Comparison of ENCODE assay signal across 18 cellular contexts in the genomic region with DNA sequence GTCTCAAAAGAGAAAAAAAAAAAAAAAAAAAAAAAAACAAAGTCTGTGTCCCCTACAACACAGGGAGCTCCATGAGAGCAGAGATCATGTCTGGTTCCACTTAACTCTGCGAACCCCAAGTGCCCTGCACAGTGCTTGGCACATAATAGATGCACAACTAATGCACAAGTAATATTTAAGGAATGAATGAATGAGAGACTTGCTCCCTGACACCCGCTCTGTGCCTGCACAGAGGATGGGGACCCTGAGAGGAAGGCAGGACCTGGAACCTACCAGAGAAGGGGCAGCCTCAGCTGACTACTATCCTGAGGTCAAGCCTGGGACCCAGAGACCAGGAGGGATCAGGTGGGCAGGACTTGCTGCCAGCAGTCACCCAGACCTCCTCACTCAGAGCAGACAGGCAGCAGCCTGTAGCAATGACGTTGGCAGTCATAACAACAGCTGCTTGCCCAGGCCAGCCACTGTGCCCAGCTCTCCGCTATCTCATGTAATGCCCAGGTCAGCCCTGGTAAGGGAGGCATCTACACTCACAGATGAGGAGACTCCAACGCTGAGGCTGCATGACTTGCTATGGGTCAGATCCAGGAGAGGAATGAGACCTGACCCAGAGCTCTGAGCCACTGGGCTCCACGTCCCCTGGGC. TPM values are rescaled to one million over a fixed set of nuclear protein-coding genes. Genes with fewer than 3 reads are reported as not detected.
DNase-seq lines count a peak whose midpoint lies in the region; ATAC-seq and TF ChIP-seq lines count a peak whose summit lies in the region.
"Had no signal": no experiment of that assay in that cellular context is flagged by ENCODE, and none has a peak within 500 bp of the region (broad histone marks: within the 10 kb centered on the region; RNA-seq: fewer than 3 reads in every experiment).

No MANE protein-coding gene starts in this region.

- POLR2A ChIA-PET in SK-N-SH (lab: Yijun Ruan, JAX) (no interaction called here), WTC11 (lab: Charles Lee) (no interaction called here)
- POLR2A ChIA-PET in activated CD8-positive, alpha-beta T cell treated with anti-CD3 and anti-CD28 coated beads, Interleukin-2, amount 10 ng/mL, durations not matched to agents 7 days and 5 days (lab: Charles Lee), result no interaction called here

- H3K27ac Mint-ChIP-seq in WTC11, result peak overlapping the region; percentile 32; the same call in 1 of the 2 replicates
- H3K27ac Mint-ChIP-seq in nephron progenitor cell, result peak overlapping the region; percentile 42
- H3K27ac Mint-ChIP-seq in activated CD8-positive, alpha-beta T cell treated with anti-CD3 and anti-CD28 coated beads, Interleukin-2, amount 10 ng/mL, durations not matched to agents 7 days and 5 days, result no peak overlapping the region

- no peaks in the 10 kb centered on the region for H3K79me2 ChIP-seq in SK-N-SH (ENCODE audit: insufficient read depth)

- H3K9me3 ChIP-seq in SK-N-SH (no peaks in the 10 kb centered on the region), tibial nerve (no peaks in the 10 kb centered on the region)
- H3K9me3 ChIP-seq: BE2C, SJCRH30 had no signal

- no peak for TF ChIP-seq CTCF in SK-N-SH (IDR thresholded peaks at IDR 0.05)
- TF ChIP-seq CTCF in WTC11 (IDR thresholded peaks at IDR 0.05), result no peak
- no peak for TF ChIP-seq CTCF in nephron progenitor cell (IDR thresholded peaks at IDR 0.05)
- no peak for TF ChIP-seq CTCF in tibial nerve (IDR thresholded peaks at IDR 0.05)

- H3K27me3 ChIP-seq in SK-N-SH (ENCODE audit: insufficient read depth) (no peaks in the 10 kb centered on the region), tibial nerve (no peaks in the 10 kb centered on the region)
- H3K27me3 ChIP-seq: BE2C, SJCRH30 had no signal

- H3K27ac ChIP-seq in SK-N-SH (ENCODE audit: low read depth in 2 of 2, low read length in 1 of 2) (no peak overlapping the region), tibial nerve (no peak overlapping the region)
- H3K27ac ChIP-seq: SJCRH30 had no signal

- H3K9me3 Mint-ChIP-seq in WTC11, result no peaks in the 10 kb centered on the region
- no peaks in the 10 kb centered on the region for H3K9me3 Mint-ChIP-seq in nephron progenitor cell
- H3K9me3 Mint-ChIP-seq in activated CD8-positive, alpha-beta T cell treated with anti-CD3 and anti-CD28 coated beads, Interleukin-2, amount 10 ng/mL, durations not matched to agents 7 days and 5 days (ENCODE audit: insufficient read depth), result no peaks in the 10 kb centered on the region
- H3K9me3 Mint-ChIP-seq: CD4-positive, CD25-positive, alpha-beta regulatory T cell had no signal

- no peaks in the 10 kb centered on the region for H3F3A ChIP-seq in SK-N-SH (replicated peaks; ENCODE audit: insufficient read depth)

- H2AFZ ChIP-seq in SK-N-SH (ENCODE audit: low read depth), result no peak overlapping the region

- DNase-seq in SK-N-SH (no peak), WTC11 (ENCODE audit: low spot score) (no peak), nephron progenitor cell (no peak), tibial nerve (ENCODE audit: low spot score in 2 of 2) (no peak)
- DNase-seq in activated CD8-positive, alpha-beta T cell treated with anti-CD3 and anti-CD28 coated beads, Interleukin-2, amount 10 ng/mL, durations not matched to agents 7 days and 5 days, result no peak
- DNase-seq: BE2C; CD4-positive, CD25-positive, alpha-beta regulatory T cell; COR-L47; GF-D8; KBM-7; MV-4-11; NCI-H1694 treated with DMSO at 0.1 percent for 48 hours; NCI-H510A; NCI-H774; PC-3; SJCRH30 had no signal

- H3K36me3 Mint-ChIP-seq in WTC11, result peaks cover 3% of the 10 kb centered on the region; the same call in 1 of the 2 replicates
- H3K36me3 Mint-ChIP-seq in nephron progenitor cell (ENCODE audit: low read depth), result no peaks in the 10 kb centered on the region
- peaks cover 3% of the 10 kb centered on the region for H3K36me3 Mint-ChIP-seq in activated CD8-positive, alpha-beta T cell treated with anti-CD3 and anti-CD28 coated beads, Interleukin-2, amount 10 ng/mL, durations not matched to agents 7 days and 5 days (ENCODE audit: low read depth)

- no peak overlapping the region for H3K4me2 ChIP-seq in SK-N-SH

- no peak for TF ChIP-seq RAD21 in SK-N-SH (IDR thresholded peaks at IDR 0.05; ENCODE audit: low read length)

- no peaks in the 10 kb centered on the region for H3K9me2 ChIP-seq in SK-N-SH

- ATAC-seq in SK-N-SH treated with all-trans-retinoic acid at 6 μM for 48 hours (peak; percentile 6; the same call in 2 of the 3 replicates), WTC11 (no peak), GM21619 (IDR thresholded peaks at IDR 0.05; ENCODE audit: unreplicated experiment) (no peak)
- ATAC-seq in activated CD8-positive, alpha-beta T cell treated with anti-CD3 and anti-CD28 coated beads, Interleukin-2, amount 10 ng/mL, durations not matched to agents 7 days and 5 days, result no peak
- ATAC-seq: PC-3 had no signal

- peaks cover 7% of the 10 kb centered on the region for H3K4me1 Mint-ChIP-seq in WTC11
- H3K4me1 Mint-ChIP-seq in nephron progenitor cell, result peaks cover 41% of the 10 kb centered on the region
- H3K4me1 Mint-ChIP-seq in activated CD8-positive, alpha-beta T cell treated with anti-CD3 and anti-CD28 coated beads, Interleukin-2, amount 10 ng/mL, durations not matched to agents 7 days and 5 days (ENCODE audit: low read depth), result no peaks in the 10 kb centered on the region

- no peak for TF ChIP-seq POLR2A in tibial nerve (IDR thresholded peaks at IDR 0.05)

- H3K4me1 ChIP-seq in SK-N-SH (ENCODE audit: control insufficient read depth in 1 of 2, insufficient read depth in 2 of 2, low read depth in 1 of 2, low read length in 1 of 2) (peaks cover 0 to 23% of the 10 kb centered on the region in 2 experiments; a peak in 1 of 4 replicates), tibial nerve (no peaks in the 10 kb centered on the region)
- H3K4me1 ChIP-seq: BE2C, SJCRH30 had no signal

- no peak overlapping the region for H3K4me3 Mint-ChIP-seq in WTC11
- H3K4me3 Mint-ChIP-seq in nephron progenitor cell, result no peak overlapping the region
- no peak overlapping the region for H3K4me3 Mint-ChIP-seq in activated CD8-positive, alpha-beta T cell treated with anti-CD3 and anti-CD28 coated beads, Interleukin-2, amount 10 ng/mL, durations not matched to agents 7 days and 5 days
- H3K4me3 Mint-ChIP-seq: CD4-positive, CD25-positive, alpha-beta regulatory T cell had no signal

- 43% methylated on average over 4 of the region's 6 CpGs for WGBS in SK-N-SH (ENCODE audit: low lambda C conversion rate)
- 69 to 85% methylated on average over 3 to 6 of the region's 6 CpGs for WGBS in tibial nerve, 2 donors

- H3K4me3 ChIP-seq in SK-N-SH (ENCODE audit: low read depth in 2 of 2, low read length in 1 of 2) (no peak overlapping the region), tibial nerve (no peak overlapping the region)
- H3K4me3 ChIP-seq: SJCRH30 had no signal

- H3K27me3 Mint-ChIP-seq in WTC11 (ENCODE audit: low read depth) (no peaks in the 10 kb centered on the region), nephron progenitor cell (ENCODE audit: low read depth, poor library complexity) (no peaks in the 10 kb centered on the region)
- no peaks in the 10 kb centered on the region for H3K27me3 Mint-ChIP-seq in activated CD8-positive, alpha-beta T cell treated with anti-CD3 and anti-CD28 coated beads, Interleukin-2, amount 10 ng/mL, durations not matched to agents 7 days and 5 days (ENCODE audit: low read depth)
- H3K27me3 Mint-ChIP-seq: CD4-positive, CD25-positive, alpha-beta regulatory T cell had no signal

- H4K20me1 ChIP-seq in SK-N-SH (ENCODE audit: insufficient read depth), result no peaks in the 10 kb centered on the region

- TF ChIP-seq EP300 in SK-N-SH (IDR thresholded peaks at IDR 0.05; ENCODE audit: borderline replicate concordance in 1 of 2, low read depth in 1 of 2, low read length in 1 of 2) (no peak), tibial nerve (IDR thresholded peaks at IDR 0.05) (no peak)

- CTCF ChIA-PET in SK-N-SH (lab: Yijun Ruan, JAX), result interaction anchor here (1.0 kb wide), 1 partner anchor 28 kb away, joined by 3 read pairs; no protein-coding TSS in a partner anchor
- CTCF ChIA-PET in WTC11 (lab: Charles Lee), result interaction anchor here (0.5 to 0.7 kb wide), 2 partner anchors 18 to 135 kb away, joined by 3 read pairs; no protein-coding TSS in a partner anchor
- CTCF ChIA-PET in activated CD8-positive, alpha-beta T cell treated with anti-CD3 and anti-CD28 coated beads, Interleukin-2, amount 10 ng/mL, durations not matched to agents 7 days and 5 days (lab: Charles Lee), result interaction anchor here (0.9 kb wide), 1 partner anchor 106 kb away, joined by 3 read pairs; no protein-coding TSS in a partner anchor

- H3K36me3 ChIP-seq in SK-N-SH (replicated peaks in 1 of 2; ENCODE audit: control insufficient read depth in 1 of 2, insufficient read depth in 2 of 2, low read length in 1 of 2) (no peaks in the 10 kb centered on the region), tibial nerve (peaks cover 0 to 20% (median 5%) of the 10 kb centered on the region in 3 donors)
- H3K36me3 ChIP-seq: BE2C, SJCRH30 had no signal

- no peak overlapping the region for H3K9ac ChIP-seq in SK-N-SH

TF ChIP-seq in SK-N-SH treated with all-trans-retinoic acid at 6 μM for 48 hours, 23 proteins besides CTCF, POLR2A, EP300 and RAD21 (continues in another document):
- no peak for TF ChIP-seq ZNF8 (CRISPR knock-in tag; IDR thresholded peaks at IDR 0.05)
- TF ChIP-seq GLIS3 (CRISPR knock-in tag; IDR thresholded peaks at IDR 0.05), result no peak

TF ChIP-seq in SK-N-SH, 30 proteins besides CTCF, POLR2A, EP300 and RAD21 (continues in another document):
- TF ChIP-seq FOXJ3 (CRISPR knock-in tag; IDR thresholded peaks at IDR 0.05) (no peak), NRF1 (IDR thresholded peaks at IDR 0.05; ENCODE audit: low read depth, low read length) (no peak)

TF ChIP-seq in WTC11, 78 proteins besides CTCF, POLR2A, EP300 and RAD21 (continues in another document):
- no peak for TF ChIP-seq OVOL2 (CRISPR knock-in tag; IDR thresholded peaks at IDR 0.05; ENCODE audit: borderline replicate concordance)
- no peak for TF ChIP-seq TP53 (CRISPR knock-in tag; IDR thresholded peaks at IDR 0.05)

RNA-seq across cellular contexts. Expression of gene MYO15A, which starts 2.9 kb away (rescaled TPM):
- 0.15 and 0.43 TPM in 2 replicates for polyA plus RNA-seq in SK-N-SH (2012; rRNA removed)
- 0.09 and 0.14 TPM in 2 replicates for polyA plus RNA-seq in SK-N-SH (2012; cell fraction: cytosol; rRNA removed)
- polyA plus RNA-seq in SK-N-SH (2012; cell fraction: nucleus; rRNA removed), result 3.1 TPM in 2 replicates
- total RNA-seq in WTC11 (2021) (2.6 to 4.5 TPM (median 3.6 TPM) in 3 replicates), tibial nerve (1 to 10 TPM; 2.3 to 7.5 (median 2.9) TPM)
- total RNA-seq in activated CD8-positive, alpha-beta T cell treated with anti-CD3 and anti-CD28 coated beads, Interleukin-2, amount 10 ng/mL, durations not matched to agents 7 days and 5 days, result under 1 TPM; 0.34 TPM

RNA-seq across cellular contexts. Expression of gene DRG2, which starts 23.7 kb away (rescaled TPM):
- 39.9 and 43.9 TPM in 2 replicates for polyA plus RNA-seq in SK-N-SH (2012; rRNA removed)
- 17.7 and 26.0 TPM in 2 replicates for polyA plus RNA-seq in SK-N-SH (2012; cell fraction: cytosol; rRNA removed)
- 106 and 115 TPM in 2 replicates for polyA plus RNA-seq in SK-N-SH (2012; cell fraction: nucleus; rRNA removed)
- total RNA-seq in WTC11 (2021) (40.8 to 43.1 TPM (median 41.4 TPM) in 3 replicates), tibial nerve (10 to 100 TPM; 29.5 to 55.1 (median 43.3) TPM)
- total RNA-seq in activated CD8-positive, alpha-beta T cell treated with anti-CD3 and anti-CD28 coated beads, Interleukin-2, amount 10 ng/mL, durations not matched to agents 7 days and 5 days, result 10 to 100 TPM; 48.1 to 53.5 TPM
